Comparison of ENCODE assay signal across 7 cellular contexts in genomic region chr7:129369447-129369846, GRCh38.
DNase-seq lines count a peak whose midpoint lies in the region; ATAC-seq, FAIRE-seq and TF ChIP-seq lines count a peak whose summit lies in the region.
"Not testable (repeated sequence)": the region's sequence is repeated elsewhere in the genome, so short reads cannot be mapped to it uniquely, and the experiment has no call there.

No MANE protein-coding gene starts in this region.

- H2AFZ ChIP-seq in K562 (ENCODE audit: low read depth, low read length) = not testable (repeated sequence)

- H3K4me3 Mint-ChIP-seq in IgD-negative memory B cell = not testable (repeated sequence)
- H3K4me3 Mint-ChIP-seq in T-helper 2 cell treated with Interferon-gamma antibody and Interleukin-4, amounts not matched to agents 5 μg/mL and 100 μg/mL, for 36 hours = peak overlapping the region; percentile 70
- peak overlapping the region; percentile 67 for H3K4me3 Mint-ChIP-seq in activated T-helper 17 cell treated with anti-CD3 and anti-CD28 coated beads, Interleukin-2, amount 50 U/mL, for 72 hours

- H3K36me3 Mint-ChIP-seq in IgD-negative memory B cell; T-helper 2 cell treated with Interferon-gamma antibody and Interleukin-4, amounts not matched to agents 5 μg/mL and 100 μg/mL, for 36 hours (ENCODE audit: low read depth); activated T-helper 17 cell treated with anti-CD3 and anti-CD28 coated beads, Interleukin-2, amount 50 U/mL, for 72 hours (ENCODE audit: low read depth): not testable (repeated sequence)

- H3K27me3 ChIP-seq in K562 (ENCODE audit: control insufficient read depth in 2 of 2, insufficient read depth in 2 of 2, low read length in 2 of 2); left lung; mucosa of rectum (ENCODE audit: control insufficient read depth in 2 of 2, insufficient read depth in 2 of 2, low read length in 2 of 2); transverse colon: not testable (repeated sequence)

- H3K9ac ChIP-seq in K562 (ENCODE audit: insufficient read depth in 1 of 2, low read depth in 2 of 2, low read length in 2 of 2) = not testable (repeated sequence)
- peak overlapping the region; percentile 68 to 94 for H3K9ac ChIP-seq in mucosa of rectum (ENCODE audit: low read depth in 1 of 2, low read length in 2 of 2)

- not testable (repeated sequence) for H3K9me3 Mint-ChIP-seq in IgD-negative memory B cell; T-helper 2 cell treated with Interferon-gamma antibody and Interleukin-4, amounts not matched to agents 5 μg/mL and 100 μg/mL, for 36 hours; activated T-helper 17 cell treated with anti-CD3 and anti-CD28 coated beads, Interleukin-2, amount 50 U/mL, for 72 hours

- intact Hi-C loops in K562 (cut with micrococcal nuclease) = loop anchor here (5.0 to 10.0 kb wide), 2 partner anchors 458 to 645 kb away; no protein-coding TSS in a partner anchor
- intact Hi-C loops in left lung (cut with DNase I) = loop anchor here in 1 of 2 donors (10.0 kb wide), 1 partner anchor 275 kb away; no protein-coding TSS in a partner anchor
- intact Hi-C loops in transverse colon (cut with DNase I; ENCODE audit: low total_unique reads) = loop anchor here (5.0 kb wide), 1 partner anchor 103 kb away; no protein-coding TSS in a partner anchor

- not testable (repeated sequence) for DNase-seq in T-helper 2 cell treated with Interferon-gamma antibody and Interleukin-4, amounts not matched to agents 5 μg/mL and 100 μg/mL, for 36 hours (ENCODE audit: low spot score); K562 (ENCODE audit: extremely low read depth in 1 of 4, low spot score in 3 of 4); left lung; transverse colon

- H3K4me3 ChIP-seq in K562 = not testable (repeated sequence)
- peak overlapping the region; percentile 19 to 33 for H3K4me3 ChIP-seq in left lung
- peak overlapping the region; percentile 66 to 93 for H3K4me3 ChIP-seq in mucosa of rectum (ENCODE audit: low read length in 2 of 2)
- peak overlapping the region in 3 of 4 donors; percentile 30 to 51 (median 36) for H3K4me3 ChIP-seq in transverse colon

- BruUV-seq in K562 (replicated peaks; lab: Mats Ljungman, UMichigan) = not testable (repeated sequence)

- TF ChIP-seq EP300 in K562 (IDR thresholded peaks at IDR 0.05; ENCODE audit: low read length); transverse colon (IDR thresholded peaks at IDR 0.05; ENCODE audit: low read depth): not testable (repeated sequence)

- H3K27me3 Mint-ChIP-seq in IgD-negative memory B cell; T-helper 2 cell treated with Interferon-gamma antibody and Interleukin-4, amounts not matched to agents 5 μg/mL and 100 μg/mL, for 36 hours (ENCODE audit: low read depth); activated T-helper 17 cell treated with anti-CD3 and anti-CD28 coated beads, Interleukin-2, amount 50 U/mL, for 72 hours: not testable (repeated sequence)

- not testable (repeated sequence) for H3K9me3 ChIP-seq in K562 (replicated peaks; ENCODE audit: control insufficient read depth, insufficient read depth, low read depth, low read length); left lung; mucosa of rectum (ENCODE audit: control insufficient read depth in 2 of 2, low read length in 2 of 2); transverse colon

- POLR2A ChIA-PET in K562 (lab: Yijun Ruan, JAX) = interaction anchor here (0.6 to 2.4 kb wide), 3 partner anchors 10 to 942 kb away, joined by 4 to 15 read pairs (median 4); no protein-coding TSS in a partner anchor

- H3K27ac Mint-ChIP-seq in IgD-negative memory B cell = peak overlapping the region in 2 of 3 donors; percentile 84 to 87
- not testable (repeated sequence) for H3K27ac Mint-ChIP-seq in T-helper 2 cell treated with Interferon-gamma antibody and Interleukin-4, amounts not matched to agents 5 μg/mL and 100 μg/mL, for 36 hours
- peak overlapping the region; percentile 80 for H3K27ac Mint-ChIP-seq in activated T-helper 17 cell treated with anti-CD3 and anti-CD28 coated beads, Interleukin-2, amount 50 U/mL, for 72 hours

- not testable (repeated sequence) for H3K4me2 ChIP-seq in K562 (ENCODE audit: insufficient read depth, low read length)

- H3K79me2 ChIP-seq in K562 (ENCODE audit: control insufficient read depth, insufficient read depth, low read length) = not testable (repeated sequence)

- TF ChIP-seq RAD21 in K562 (CRISPR knock-in tag; conservative IDR thresholded peaks at IDR 0.05 in 1 of 2, IDR thresholded peaks at IDR 0.05 in 1 of 2) = not testable (repeated sequence)

- not testable (repeated sequence) for H4K20me1 ChIP-seq in K562 (replicated peaks; ENCODE audit: control insufficient read depth, insufficient read depth, low read length)

- H3K9me1 ChIP-seq in K562 (ENCODE audit: control insufficient read depth, insufficient read depth, low read length) = not testable (repeated sequence)

- CTCF ChIA-PET in K562 (lab: Yijun Ruan, JAX; ENCODE audit: low intra/inter-chr PET ratio) = interaction anchor here (5.2 kb wide), 1 partner anchor 102 kb away, joined by 60 read pairs; no protein-coding TSS in a partner anchor

- in situ Hi-C loops in K562 (cut with MboI) (loop anchor here (5.0 to 25.0 kb wide), 3 partner anchors 93 to 643 kb away; no protein-coding TSS in a partner anchor), transverse colon (cut with MboI; ENCODE audit: low pct_ligation_motif_present in 1 of 4, low pct_unique_long_range_greater_than_20kb in 1 of 4, low sequenced_read_pairs in 3 of 4) (loop anchor here in 2 of 4 donors (25.0 kb wide), 2 partner anchors 93 to 268 kb away; no protein-coding TSS in a partner anchor)

- FAIRE-seq in K562 (lab: Jason Lieb, UNC) = not testable (repeated sequence)

- peaks cover 16 to 36% (median 29%) of the 10 kb centered on the region in 3 donors for H3K4me1 Mint-ChIP-seq in IgD-negative memory B cell
- peaks cover 30% of the 10 kb centered on the region for H3K4me1 Mint-ChIP-seq in T-helper 2 cell treated with Interferon-gamma antibody and Interleukin-4, amounts not matched to agents 5 μg/mL and 100 μg/mL, for 36 hours (ENCODE audit: low read depth)
- peaks cover 21% of the 10 kb centered on the region for H3K4me1 Mint-ChIP-seq in activated T-helper 17 cell treated with anti-CD3 and anti-CD28 coated beads, Interleukin-2, amount 50 U/mL, for 72 hours

- H3K36me3 ChIP-seq in K562 (ENCODE audit: control insufficient read depth, insufficient read depth, low read length); left lung; mucosa of rectum (ENCODE audit: control insufficient read depth in 2 of 2, insufficient read depth in 2 of 2, low read length in 2 of 2); transverse colon: not testable (repeated sequence)

- ATAC-seq in activated T-helper 17 cell treated with anti-CD3 and anti-CD28 coated beads, Interleukin-2, amount 50 U/mL, for 72 hours (replicated peaks); K562; left lung: not testable (repeated sequence)

- not testable (repeated sequence) for TF ChIP-seq CTCF in K562 (IDR thresholded peaks at IDR 0.05 in 2 of 3, conservative IDR thresholded peaks at IDR 0.05 in 1 of 3; ENCODE audit: insufficient read depth in 2 of 3, low read depth in 1 of 3, low read length in 3 of 3); left lung (IDR thresholded peaks at IDR 0.05); transverse colon (IDR thresholded peaks at IDR 0.05)

- H3K4me1 ChIP-seq in K562 (replicated peaks in 1 of 2; ENCODE audit: control insufficient read depth in 2 of 2, insufficient read depth in 2 of 2, low read length in 2 of 2) (peaks cover 6 to 15% of the 10 kb centered on the region in 2 experiments; a peak in 4 of 5 replicates), left lung (peaks cover 0 to 21% of the 10 kb centered on the region in 2 donors), mucosa of rectum (ENCODE audit: control insufficient read depth in 2 of 2, insufficient read depth in 2 of 2, low read length in 2 of 2) (peaks cover 18 to 24% of the 10 kb centered on the region in 2 donors), transverse colon (peaks cover 0 to 22% (median 14%) of the 10 kb centered on the region in 4 donors)

- TF ChIP-seq POLR2A in K562 (conservative IDR thresholded peaks at IDR 0.05); transverse colon (IDR thresholded peaks at IDR 0.05): not testable (repeated sequence)

- H3K27ac ChIP-seq in K562 (ENCODE audit: extremely low read depth, low read depth, low read length) = not testable (repeated sequence)
- H3K27ac ChIP-seq in left lung = peak overlapping the region; percentile 71 to 75
- H3K27ac ChIP-seq in mucosa of rectum (ENCODE audit: low read depth in 2 of 2, low read length in 2 of 2) = peak overlapping the region; percentile 92 to 96
- peak overlapping the region; percentile 83 to 89 (median 84) for H3K27ac ChIP-seq in transverse colon

- WGBS in K562 (ENCODE audit: insufficient coverage, low coverage, missing lambda C conversion rate) = 58% methylated on average over 6 of the region's 7 CpGs
- 78 to 84% methylated on average over 2 to 7 of the region's 7 CpGs for WGBS in transverse colon (ENCODE audit: low coverage in 1 of 2), 2 donors

TF ChIP-seq in K562, 482 proteins besides CTCF, POLR2A, EP300 and RAD21:
- peak; percentile 73; the same call in 1 of the 2 replicates for TF ChIP-seq ZNF121 (CRISPR knock-in tag; conservative IDR thresholded peaks at IDR 0.05)
